ENCODE assay signal across 22 cellular contexts in the genomic region with DNA sequence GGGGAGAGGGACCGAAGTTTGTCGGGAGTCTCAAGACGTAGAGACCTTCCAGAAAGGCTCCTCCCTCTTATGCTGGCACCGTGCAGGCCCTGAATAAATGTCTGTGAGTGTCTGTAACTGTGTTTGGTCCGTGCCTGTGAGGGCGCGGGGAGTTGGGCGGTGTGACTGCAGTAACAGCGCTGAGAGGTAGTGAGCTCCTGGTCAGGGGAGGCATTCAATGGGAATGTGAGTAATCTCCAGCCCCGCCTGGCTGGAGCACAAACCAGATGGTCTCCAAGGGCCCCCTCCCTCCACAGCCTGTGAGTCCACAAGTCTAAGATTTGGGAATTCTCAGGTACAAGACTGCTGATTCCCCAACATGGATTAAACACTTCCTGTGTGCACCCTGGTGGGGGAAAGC.
DNase-seq lines count a peak whose midpoint lies in the region; ATAC-seq, FAIRE-seq and TF ChIP-seq lines count a peak whose summit lies in the region.
"Had no signal": no experiment of that assay in that cellular context is flagged by ENCODE, and none has a peak within 500 bp of the region (broad histone marks: within the 10 kb centered on the region; RNA-seq: fewer than 3 reads in every experiment).

No MANE protein-coding gene starts in this region.

- H3K27ac Mint-ChIP-seq in activated T-helper 17 cell treated with anti-CD3 and anti-CD28 coated beads, Interleukin-2, amount 50 U/mL, for 72 hours = no peak overlapping the region
- H3K27ac Mint-ChIP-seq: CD14-positive monocyte had no signal

- intact Hi-C loops in kidney (cut with DNase I) (no loop called here), sigmoid colon (cut with DNase I) (no loop called here), ovary (cut with DNase I) (no loop called here)

- no peak overlapping the region for H3K4me3 Mint-ChIP-seq in activated T-helper 17 cell treated with anti-CD3 and anti-CD28 coated beads, Interleukin-2, amount 50 U/mL, for 72 hours
- H3K4me3 Mint-ChIP-seq: CD14-positive monocyte, H9, IgD-negative memory B cell had no signal

- 74 to 81% methylated on average over 10 of the region's 10 CpGs for WGBS in sigmoid colon, 2 donors
- 69 to 80% (median 69%) methylated on average over 9 to 10 of the region's 10 CpGs for WGBS in ovary, 3 donors

- FAIRE-seq in kidney (lab: Jason Lieb, UNC) = no peak

- no peak for TF ChIP-seq CTCF in RWPE2 (IDR thresholded peaks at IDR 0.05; ENCODE audit: poor library complexity, severe bottlenecking)
- TF ChIP-seq CTCF in kidney (IDR thresholded peaks at IDR 0.05; ENCODE audit: borderline replicate concordance, extremely low read depth, insufficient read depth) = no peak
- no peak for TF ChIP-seq CTCF in sigmoid colon (IDR thresholded peaks at IDR 0.05)
- TF ChIP-seq CTCF in ovary (IDR thresholded peaks at IDR 0.05) = no peak

- H3K4me1 ChIP-seq in RWPE2 (ENCODE audit: insufficient read depth, poor library complexity, severe bottlenecking) = no peaks in the 10 kb centered on the region
- H3K4me1 ChIP-seq in kidney (ENCODE audit: control insufficient read depth in 1 of 2, insufficient read depth in 1 of 2, low read depth in 1 of 2, low read length in 2 of 2) = no peaks in the 10 kb centered on the region
- H3K4me1 ChIP-seq in sigmoid colon = no peaks in the 10 kb centered on the region
- H3K4me1 ChIP-seq in ovary (ENCODE audit: insufficient read depth) = no peaks in the 10 kb centered on the region

- no peaks in the 10 kb centered on the region for H3K4me1 Mint-ChIP-seq in activated T-helper 17 cell treated with anti-CD3 and anti-CD28 coated beads, Interleukin-2, amount 50 U/mL, for 72 hours
- H3K4me1 Mint-ChIP-seq: CD14-positive monocyte, IgD-negative memory B cell had no signal

- H3K27ac ChIP-seq in RWPE2 (ENCODE audit: poor library complexity, severe bottlenecking) = no peak overlapping the region
- no peak overlapping the region for H3K27ac ChIP-seq in kidney (ENCODE audit: low read depth in 2 of 2, low read length in 2 of 2)
- H3K27ac ChIP-seq in sigmoid colon = no peak overlapping the region
- no peak overlapping the region for H3K27ac ChIP-seq in ovary
- H3K27ac ChIP-seq: 22Rv1 had no signal

- peak; percentile 33 for DNase-seq in activated effector memory CD4-positive, alpha-beta T cell treated with anti-CD3 and anti-CD28 coated beads, Interleukin-2, amount 50 U/mL, for 16 hours
- DNase-seq in activated effector memory CD4-positive, alpha-beta T cell treated with Interleukin-2 at 50 U/mL for 16 hours = no peak
- peak; percentile 21 for DNase-seq in RWPE2 (ENCODE audit: low spot score)
- peak; percentile 36 for DNase-seq in kidney
- DNase-seq in sigmoid colon = peak; percentile 26
- no peak for DNase-seq in ovary
- DNase-seq: AML-193, DMS153, GDM1, Karpas-422, NCI-H1092 treated with DMSO at 0.1 percent for 48 hours, NCI-H2081, NCI-H2171 treated with DMSO at 0.1 percent for 48 hours, NCI-H446, OCI-M1, SIG-M5 had no signal

- no peaks in the 10 kb centered on the region for H3K27me3 Mint-ChIP-seq in activated T-helper 17 cell treated with anti-CD3 and anti-CD28 coated beads, Interleukin-2, amount 50 U/mL, for 72 hours

- no peaks in the 10 kb centered on the region for H3K36me3 Mint-ChIP-seq in activated T-helper 17 cell treated with anti-CD3 and anti-CD28 coated beads, Interleukin-2, amount 50 U/mL, for 72 hours (ENCODE audit: low read depth)
- H3K36me3 Mint-ChIP-seq: CD14-positive monocyte had no signal

- ATAC-seq in RWPE2 (ENCODE audit: low read depth) = no peak
- no peak for ATAC-seq in HG03097 (IDR thresholded peaks at IDR 0.05; ENCODE audit: low FRiP score, unreplicated experiment)
- ATAC-seq in activated T-helper 17 cell treated with anti-CD3 and anti-CD28 coated beads, Interleukin-2, amount 50 U/mL, for 72 hours (replicated peaks) = no peak

- TF ChIP-seq POLR2A in sigmoid colon (IDR thresholded peaks at IDR 0.05) = no peak
- no peak for TF ChIP-seq POLR2A in ovary (IDR thresholded peaks at IDR 0.05)

- H3K9me3 Mint-ChIP-seq in activated T-helper 17 cell treated with anti-CD3 and anti-CD28 coated beads, Interleukin-2, amount 50 U/mL, for 72 hours = no peaks in the 10 kb centered on the region
- H3K9me3 Mint-ChIP-seq: CD14-positive monocyte had no signal

- H3K27me3 ChIP-seq in RWPE2 (ENCODE audit: insufficient read depth, poor library complexity, severe bottlenecking) (peaks cover 8% of the 10 kb centered on the region), sigmoid colon (peaks cover 0 to 19% (median 0%) of the 10 kb centered on the region in 3 donors), ovary (no peaks in the 10 kb centered on the region)

- H3K4me3 ChIP-seq in RWPE2 (ENCODE audit: severe bottlenecking) (no peak overlapping the region), kidney (ENCODE audit: low read length in 2 of 2) (no peak overlapping the region), sigmoid colon (no peak overlapping the region), ovary (no peak overlapping the region)

- no peak for TF ChIP-seq EP300 in sigmoid colon (IDR thresholded peaks at IDR 0.05)
- no peak for TF ChIP-seq EP300 in ovary (IDR thresholded peaks at IDR 0.05)

- H3K9me3 ChIP-seq in RWPE2 (ENCODE audit: severe bottlenecking) (no peaks in the 10 kb centered on the region), kidney (ENCODE audit: control insufficient read depth in 1 of 2, low read length in 2 of 2) (no peaks in the 10 kb centered on the region), sigmoid colon (no peaks in the 10 kb centered on the region), ovary (no peaks in the 10 kb centered on the region)

- no peak overlapping the region for H3K9ac ChIP-seq in kidney (ENCODE audit: low read length in 2 of 2)

- H3K36me3 ChIP-seq in RWPE2 (ENCODE audit: low read depth) (no peaks in the 10 kb centered on the region), kidney (ENCODE audit: control insufficient read depth in 1 of 2, insufficient read depth in 2 of 2, low read length in 2 of 2) (no peaks in the 10 kb centered on the region), sigmoid colon (no peaks in the 10 kb centered on the region), ovary (no peaks in the 10 kb centered on the region)

Comparison
In these comparisons a context has a peak if more than half of its experiments do, and no peak if none do; other contexts are left out.
1. DNase-seq: peak in activated effector memory CD4-positive, alpha-beta T cell treated with anti-CD3 and anti-CD28 coated beads, Interleukin-2, amount 50 U/mL, for 16 hours (single experiment), RWPE2 (single experiment), kidney (single experiment) and sigmoid colon (single experiment); none in activated effector memory CD4-positive, alpha-beta T cell treated with Interleukin-2 at 50 U/mL for 16 hours (single experiment) and ovary (0 of 5).